In the genomic region with DNA sequence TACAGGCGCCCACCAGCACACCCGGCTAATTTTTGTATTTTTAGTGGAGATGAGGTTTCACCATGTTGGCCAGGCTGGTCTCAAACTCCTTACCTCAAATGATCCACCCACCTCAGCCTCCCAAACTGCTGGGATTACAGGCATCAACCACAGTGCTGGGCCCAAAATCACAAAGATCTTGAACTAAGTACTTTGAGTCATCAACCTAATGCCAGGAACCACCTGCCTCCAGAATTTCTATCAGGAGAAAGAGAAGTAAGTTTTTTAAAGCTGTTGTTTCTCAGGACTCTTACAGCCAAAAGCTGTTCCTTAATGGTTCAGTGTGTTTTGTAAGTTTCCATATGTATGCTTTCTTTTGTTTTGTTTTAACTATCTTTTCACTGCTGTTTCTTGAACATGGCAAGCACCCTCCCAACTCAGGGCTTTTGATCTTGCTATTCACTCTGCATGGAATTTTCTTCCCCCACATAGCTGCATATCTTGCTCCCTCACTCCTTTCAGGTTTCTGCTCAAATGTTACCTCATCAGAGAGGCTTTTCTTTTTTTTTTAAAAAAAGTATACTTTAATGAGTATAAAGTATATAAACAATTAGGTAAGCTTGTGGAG, we compare ENCODE assay signal across 2 cellular contexts.
TF ChIP-seq lines count a peak whose summit lies in the region.

No MANE protein-coding gene starts in this region.

TF ChIP-seq in GM23338, 12 proteins besides CTCF, POLR2A, EP300 and RAD21:
- peak; percentile 71 for TF ChIP-seq NANOG (IDR thresholded peaks at IDR 0.05; ENCODE audit: borderline replicate concordance)
- TF ChIP-seq CREB1 (CRISPR knock-in tag; IDR thresholded peaks at IDR 0.05; ENCODE audit: low read depth): no peak

TF ChIP-seq in H1, 55 proteins besides CTCF, POLR2A, EP300 and RAD21:
- TF ChIP-seq SP1 (IDR thresholded peaks at IDR 0.05; ENCODE audit: low read depth, low read length) (peak; percentile 50; the same call in 1 of the 2 replicates), NANOG (IDR thresholded peaks at IDR 0.05; ENCODE audit: insufficient read depth, low read depth, low read length, poor library complexity, severe bottlenecking) (no peak), CEBPB (IDR thresholded peaks at IDR 0.05; ENCODE audit: low read depth, low read length) (0 out of 2 replicates have a peak, but pooled peaks have one; percentile 18), TEAD4 (IDR thresholded peaks at IDR 0.05; ENCODE audit: low read depth, low read length) (peak; percentile 81), CHD7 (IDR thresholded peaks at IDR 0.05; ENCODE audit: insufficient replicate concordance, low read length) (peak; percentile 53)
- TF ChIP-seq, protein P1, sequence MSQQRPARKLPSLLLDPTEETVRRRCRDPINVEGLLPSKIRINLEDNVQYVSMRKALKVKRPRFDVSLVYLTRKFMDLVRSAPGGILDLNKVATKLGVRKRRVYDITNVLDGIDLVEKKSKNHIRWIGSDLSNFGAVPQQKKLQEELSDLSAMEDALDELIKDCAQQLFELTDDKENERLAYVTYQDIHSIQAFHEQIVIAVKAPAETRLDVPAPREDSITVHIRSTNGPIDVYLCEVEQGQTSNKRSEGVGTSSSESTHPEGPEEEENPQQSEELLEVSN (IDR thresholded peaks at IDR 0.05): no peak
